Comparison of ENCODE assay signal across 15 cellular contexts in the genomic region with DNA sequence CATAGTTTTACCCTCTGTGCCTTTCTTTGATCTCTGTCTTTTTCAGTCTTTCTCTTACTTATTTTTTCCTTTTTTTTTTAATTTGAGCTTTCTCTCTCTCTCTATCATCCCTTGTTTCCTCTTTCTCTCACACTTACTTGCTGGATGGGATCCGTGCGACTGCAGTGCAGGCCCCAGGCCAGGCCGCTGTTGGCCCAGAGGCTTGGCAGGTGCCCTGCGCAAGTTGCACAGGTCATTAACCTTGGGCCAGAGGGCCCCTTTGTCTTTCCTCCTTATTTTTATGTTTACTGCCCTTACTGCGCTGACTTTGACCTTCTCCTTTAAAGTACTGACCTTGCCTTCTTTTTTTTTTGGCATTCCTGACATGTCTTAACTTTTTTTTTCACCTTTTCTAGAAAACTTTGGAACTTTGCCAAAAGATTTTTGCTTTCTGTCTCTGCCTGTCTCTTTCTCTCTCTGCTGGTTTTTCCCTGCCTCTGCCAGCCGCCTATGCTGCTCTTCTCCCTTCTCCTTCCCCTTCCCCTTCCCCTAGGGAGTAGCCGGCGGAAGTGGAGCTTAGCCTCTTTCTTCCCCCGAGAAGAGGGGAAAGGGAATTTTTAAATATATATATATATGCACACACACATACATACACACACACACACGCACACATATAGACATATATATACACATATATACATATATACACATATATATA. TPM values are rescaled to one million over a fixed set of nuclear protein-coding genes. Genes with fewer than 3 reads are reported as not detected.
"Had no signal": no experiment of that assay in that cellular context is flagged by ENCODE, and none has a peak within 500 bp of the region (broad histone marks: within the 10 kb centered on the region; RNA-seq: fewer than 3 reads in every experiment).

No MANE protein-coding gene starts in this region.

- DNase-seq: activated CD4-positive, alpha-beta T cell treated with anti-CD3 and anti-CD28 coated beads for 1 hour; activated CD4-positive, alpha-beta T cell treated with anti-CD3 and anti-CD28 coated beads, Interleukin-2, amount 50 U/mL, for 48 hours; activated naive CD4-positive, alpha-beta T cell treated with anti-CD3 and anti-CD28 coated beads, Interleukin-2, amount 10 ng/mL, durations not matched to agents 7 days and 5 days; caudate nucleus; effector CD4-positive, alpha-beta T cell; esophagus squamous epithelium; left ventricle myocardium superior; sigmoid colon; spleen; stomach had no signal

- H3K9me3 ChIP-seq: esophagus squamous epithelium, sigmoid colon had no signal

- ATAC-seq: activated T-helper 17 cell treated with anti-CD3 and anti-CD28 coated beads, Interleukin-2, amount 50 U/mL, for 72 hours; left ventricle myocardium superior had no signal

- H3K4me1 ChIP-seq: esophagus squamous epithelium, sigmoid colon, spleen, stomach had no signal

- H3K27ac ChIP-seq: coronary artery, esophagus squamous epithelium, hepatocyte, sigmoid colon, spleen, stomach had no signal

- H3K27me3 ChIP-seq: hepatocyte had no signal

- H3K36me3 ChIP-seq: esophagus squamous epithelium, sigmoid colon, spleen, stomach had no signal

- H3K4me3 ChIP-seq: coronary artery, esophagus squamous epithelium, hepatocyte, sigmoid colon, spleen, stomach had no signal

RNA-seq across cellular contexts. Expression of a gene that starts 59.7 kb away (rescaled TPM):
- total RNA-seq: left ventricle myocardium superior; mesenteric fat pad; T-helper 1 cell treated with Interleukin-12 subunit alpha and Interleukin-12 subunit beta and Interleukin-4 antibody, amounts not matched to agents 30 ng/mL and 1 ng/mL, for 36 hours had no signal
